Comparison of ENCODE assay signal across 33 cellular contexts in genomic region chr1:203096566-203096965, GRCh38. TPM values are rescaled to one million over a fixed set of nuclear protein-coding genes. Genes with fewer than 3 reads are reported as not detected.
"Had no signal": no experiment of that assay in that cellular context is flagged by ENCODE, and none has a peak within 500 bp of the region (broad histone marks: within the 10 kb centered on the region; RNA-seq: fewer than 3 reads in every experiment).

No MANE protein-coding gene starts in this region.

- DNase-seq: activated CD4-positive, alpha-beta memory T cell treated with anti-CD3 and anti-CD28 coated beads for 36 hours; activated CD4-positive, alpha-beta T cell treated with anti-CD3 and anti-CD28 coated beads for 4 hours; activated CD8-positive, alpha-beta memory T cell treated with anti-CD3 and anti-CD28 coated beads, Interleukin-2, amount 50 U/mL, for 4 hours; activated gamma-delta T cell; activated naive CD4-positive, alpha-beta T cell treated with anti-CD3 and anti-CD28 coated beads, Interleukin-2, amount 50 U/mL, for 16 hours; activated T-cell treated with anti-CD3 and anti-CD28 coated beads, Interleukin-2, amount 50 U/mL, for 24 hours; amniotic stem cell; brain microvascular endothelial cell; caudate nucleus; foreskin fibroblast; heart right ventricle; left ventricle myocardium inferior; mesendoderm; nephron progenitor cell; pancreas; retina; stimulated activated CD4-positive, alpha-beta T cell treated with anti-CD3 and anti-CD28 coated beads, Interleukin-12 subunit alpha, Interleukin-12 subunit beta, amount 100 ng/mL, for 4 hours; stimulated activated CD4-positive, alpha-beta T cell treated with anti-CD3 and anti-CD28 coated beads, Interleukin-4, amount 100 ng/mL, for 1 hour; stimulated activated naive CD8-positive, alpha-beta T cell treated with anti-CD3 and anti-CD28 coated beads, Interleukin-15, Interleukin-2, amounts not matched to agents 100 U/mL and 50 U/mL, for 24 hours; trophoblast cell had no signal

- ATAC-seq: heart right ventricle; pancreas; sciatic nerve; stimulated activated naive CD8-positive, alpha-beta T cell treated with anti-CD3 and anti-CD28 coated beads, Interleukin-15, Interleukin-2, amounts not matched to agents 100 U/mL and 50 U/mL, for 24 hours had no signal

- H3K27me3 ChIP-seq: neutrophil, pancreas had no signal

- H3K4me3 Mint-ChIP-seq: activated CD4-positive, alpha-beta memory T cell treated with anti-CD3 and anti-CD28 coated beads for 36 hours; activated T-cell treated with anti-CD3 and anti-CD28 coated beads, Interleukin-2, amount 50 U/mL, for 24 hours; nephron progenitor cell had no signal

- H3K36me3 ChIP-seq: brain microvascular endothelial cell, heart right ventricle, left ventricle myocardium inferior, neutrophil, pancreas, prostate gland, thoracic aorta had no signal

- H3K27ac Mint-ChIP-seq: activated CD4-positive, alpha-beta memory T cell treated with anti-CD3 and anti-CD28 coated beads for 36 hours; activated T-cell treated with anti-CD3 and anti-CD28 coated beads, Interleukin-2, amount 50 U/mL, for 24 hours; nephron progenitor cell had no signal

- H3K4me3 ChIP-seq: heart right ventricle, left ventricle myocardium inferior, lung, pancreas, prostate gland, skin epidermis, thoracic aorta had no signal

- H3K27ac ChIP-seq: brain microvascular endothelial cell, heart right ventricle, left ventricle myocardium inferior, neutrophil, pancreas, prostate gland, skin epidermis, thoracic aorta had no signal

- H3K9me3 ChIP-seq: pancreas, prostate gland had no signal

- H3K36me3 Mint-ChIP-seq: activated CD4-positive, alpha-beta memory T cell treated with anti-CD3 and anti-CD28 coated beads for 36 hours had no signal

RNA-seq across cellular contexts. Expression of gene MYOG, which starts 10.8 kb away (rescaled TPM):
- total RNA-seq: activated CD4-positive, alpha-beta memory T cell treated with anti-CD3 and anti-CD28 coated beads for 36 hours; activated CD8-positive, alpha-beta memory T cell treated with anti-CD3 and anti-CD28 coated beads for 36 hours; astrocyte; endothelial cell of umbilical vein; glomerular endothelial cell; heart right ventricle; left ventricle myocardium inferior; lung; mononuclear cell; pancreas; sciatic nerve; subcutaneous adipose tissue; T-helper 1 cell treated with Interleukin-12 subunit alpha and Interleukin-12 subunit beta and Interleukin-4 antibody, amounts not matched to agents 30 ng/mL and 1 ng/mL, for 36 hours; thoracic aorta had no signal

RNA-seq across cellular contexts. Expression of gene ADORA1, which starts 31.0 kb away (rescaled TPM):
- total RNA-seq: activated CD4-positive, alpha-beta memory T cell treated with anti-CD3 and anti-CD28 coated beads for 36 hours; activated CD8-positive, alpha-beta memory T cell treated with anti-CD3 and anti-CD28 coated beads for 36 hours; endothelial cell of umbilical vein; glomerular endothelial cell; mononuclear cell; T-helper 1 cell treated with Interleukin-12 subunit alpha and Interleukin-12 subunit beta and Interleukin-4 antibody, amounts not matched to agents 30 ng/mL and 1 ng/mL, for 36 hours; thoracic aorta had no signal
